ENCODE assay signal across 12 cellular contexts in genomic region chr4:80507507-80507906, GRCh38.
DNase-seq lines count a peak whose midpoint lies in the region; ATAC-seq and TF ChIP-seq lines count a peak whose summit lies in the region.
"Had no signal": no experiment of that assay in that cellular context is flagged by ENCODE, and none has a peak within 500 bp of the region (broad histone marks: within the 10 kb centered on the region; RNA-seq: fewer than 3 reads in every experiment).

No MANE protein-coding gene starts in this region.

- H3K4me3 Mint-ChIP-seq in activated CD8-positive, alpha-beta T cell treated with anti-CD3 and anti-CD28 coated beads for 36 hours: no peak overlapping the region
- H3K4me3 Mint-ChIP-seq in activated CD8-positive, alpha-beta T cell treated with anti-CD3 and anti-CD28 coated beads, Interleukin-2, amount 10 ng/mL, durations not matched to agents 7 days and 5 days: no peak overlapping the region
- no peak overlapping the region for H3K4me3 Mint-ChIP-seq in stimulated activated naive CD8-positive, alpha-beta T cell treated with anti-CD3 and anti-CD28 coated beads, Interleukin-15, amount 100 ng/mL, for 72 hours
- H3K4me3 Mint-ChIP-seq in immature natural killer cell: no peak overlapping the region
- H3K4me3 Mint-ChIP-seq: activated T-cell treated with anti-CD3 and anti-CD28 coated beads, Interleukin-2, amount 50 U/mL, for 4 hours; nephron progenitor cell had no signal

- intact Hi-C loops in activated CD8-positive, alpha-beta T cell treated with anti-CD3 and anti-CD28 coated beads for 36 hours (cut with micrococcal nuclease): no loop called here

- H3K4me1 Mint-ChIP-seq in activated CD8-positive, alpha-beta T cell treated with anti-CD3 and anti-CD28 coated beads for 36 hours (ENCODE audit: low read depth): peaks cover 25% of the 10 kb centered on the region
- peaks cover 16% of the 10 kb centered on the region for H3K4me1 Mint-ChIP-seq in activated CD8-positive, alpha-beta T cell treated with anti-CD3 and anti-CD28 coated beads, Interleukin-2, amount 10 ng/mL, durations not matched to agents 7 days and 5 days (ENCODE audit: low read depth)
- peaks cover 34% of the 10 kb centered on the region for H3K4me1 Mint-ChIP-seq in stimulated activated naive CD8-positive, alpha-beta T cell treated with anti-CD3 and anti-CD28 coated beads, Interleukin-15, amount 100 ng/mL, for 72 hours
- peaks cover 3 to 22% of the 10 kb centered on the region in 2 donors for H3K4me1 Mint-ChIP-seq in immature natural killer cell
- H3K4me1 Mint-ChIP-seq: nephron progenitor cell had no signal

- H3K9me3 Mint-ChIP-seq in activated CD8-positive, alpha-beta T cell treated with anti-CD3 and anti-CD28 coated beads for 36 hours: peaks cover 3% of the 10 kb centered on the region
- H3K9me3 Mint-ChIP-seq in activated CD8-positive, alpha-beta T cell treated with anti-CD3 and anti-CD28 coated beads, Interleukin-2, amount 10 ng/mL, durations not matched to agents 7 days and 5 days (ENCODE audit: insufficient read depth): no peaks in the 10 kb centered on the region
- H3K9me3 Mint-ChIP-seq in stimulated activated naive CD8-positive, alpha-beta T cell treated with anti-CD3 and anti-CD28 coated beads, Interleukin-15, amount 100 ng/mL, for 72 hours: peaks cover 0 to 7% of the 10 kb centered on the region in 2 donors
- peaks cover 0 to 2% (median 0%) of the 10 kb centered on the region in 6 donors for H3K9me3 Mint-ChIP-seq in immature natural killer cell
- H3K9me3 Mint-ChIP-seq: activated T-cell treated with anti-CD3 and anti-CD28 coated beads, Interleukin-2, amount 50 U/mL, for 4 hours; nephron progenitor cell had no signal

- ATAC-seq in activated CD8-positive, alpha-beta T cell treated with anti-CD3 and anti-CD28 coated beads for 36 hours: peak; percentile 42
- ATAC-seq in activated CD8-positive, alpha-beta T cell treated with anti-CD3 and anti-CD28 coated beads, Interleukin-2, amount 10 ng/mL, durations not matched to agents 7 days and 5 days: no peak
- ATAC-seq in HG02623 (IDR thresholded peaks at IDR 0.05; ENCODE audit: unreplicated experiment): peak; percentile 93
- peak; percentile 93 for ATAC-seq in HG03469 (IDR thresholded peaks at IDR 0.05; ENCODE audit: unreplicated experiment)
- peak; percentile 49 for ATAC-seq in stimulated activated naive CD8-positive, alpha-beta T cell treated with anti-CD3 and anti-CD28 coated beads, Interleukin-15, amount 100 ng/mL, for 72 hours

- no peak for TF ChIP-seq CTCF in activated CD8-positive, alpha-beta T cell treated with anti-CD3 and anti-CD28 coated beads for 36 hours (IDR thresholded peaks at IDR 0.05)

- no peak for DNase-seq in activated CD8-positive, alpha-beta T cell treated with anti-CD3 and anti-CD28 coated beads for 36 hours
- no peak for DNase-seq in activated CD8-positive, alpha-beta T cell treated with anti-CD3 and anti-CD28 coated beads, Interleukin-2, amount 10 ng/mL, durations not matched to agents 7 days and 5 days
- no peak for DNase-seq in stimulated activated naive CD8-positive, alpha-beta T cell treated with anti-CD3 and anti-CD28 coated beads, Interleukin-15, amount 100 ng/mL, for 72 hours
- DNase-seq in NCI-H1436 treated with DMSO at 0.1 percent for 48 hours (lab: John Stamatoyannopoulos, UW): no peak
- no peak for DNase-seq in DMS153 treated with DMSO at 0.1 percent for 48 hours (lab: John Stamatoyannopoulos, UW; ENCODE audit: unreplicated experiment)
- no peak for DNase-seq in immature natural killer cell
- DNase-seq: activated T-cell treated with anti-CD3 and anti-CD28 coated beads, Interleukin-2, amount 50 U/mL, for 4 hours; nephron progenitor cell; stimulated activated CD4-positive, alpha-beta T cell treated with anti-CD3 and anti-CD28 coated beads, Interleukin-12 subunit alpha, Interleukin-12 subunit beta, amount 100 ng/mL, for 4 hours; stimulated activated naive CD4-positive, alpha-beta T cell had no signal

- H3K36me3 Mint-ChIP-seq in activated CD8-positive, alpha-beta T cell treated with anti-CD3 and anti-CD28 coated beads for 36 hours (ENCODE audit: low read depth): no peaks in the 10 kb centered on the region
- H3K36me3 Mint-ChIP-seq in activated CD8-positive, alpha-beta T cell treated with anti-CD3 and anti-CD28 coated beads, Interleukin-2, amount 10 ng/mL, durations not matched to agents 7 days and 5 days (ENCODE audit: low read depth): no peaks in the 10 kb centered on the region
- peaks cover 0 to 4% (median 0%) of the 10 kb centered on the region in 3 donors for H3K36me3 Mint-ChIP-seq in immature natural killer cell

- CTCF ChIA-PET in activated CD8-positive, alpha-beta T cell treated with anti-CD3 and anti-CD28 coated beads for 36 hours (lab: Charles Lee): interaction anchor here (0.7 to 2.0 kb wide), 2 partner anchors 10 to 30 kb away, joined by 3 to 5 read pairs; no protein-coding TSS in a partner anchor
- CTCF ChIA-PET in activated CD8-positive, alpha-beta T cell treated with anti-CD3 and anti-CD28 coated beads, Interleukin-2, amount 10 ng/mL, durations not matched to agents 7 days and 5 days (lab: Charles Lee): no interaction called here

- H3K27me3 Mint-ChIP-seq in activated CD8-positive, alpha-beta T cell treated with anti-CD3 and anti-CD28 coated beads for 36 hours: no peaks in the 10 kb centered on the region
- no peaks in the 10 kb centered on the region for H3K27me3 Mint-ChIP-seq in activated CD8-positive, alpha-beta T cell treated with anti-CD3 and anti-CD28 coated beads, Interleukin-2, amount 10 ng/mL, durations not matched to agents 7 days and 5 days (ENCODE audit: low read depth)
- no peaks in the 10 kb centered on the region for H3K27me3 Mint-ChIP-seq in stimulated activated naive CD8-positive, alpha-beta T cell treated with anti-CD3 and anti-CD28 coated beads, Interleukin-15, amount 100 ng/mL, for 72 hours
- H3K27me3 Mint-ChIP-seq in immature natural killer cell (ENCODE audit: low read depth in 3 of 3): no peaks in the 10 kb centered on the region

- POLR2A ChIA-PET in activated CD8-positive, alpha-beta T cell treated with anti-CD3 and anti-CD28 coated beads for 36 hours (lab: Charles Lee): no interaction called here
- POLR2A ChIA-PET in activated CD8-positive, alpha-beta T cell treated with anti-CD3 and anti-CD28 coated beads, Interleukin-2, amount 10 ng/mL, durations not matched to agents 7 days and 5 days (lab: Charles Lee): no interaction called here

- no peak overlapping the region for H3K27ac Mint-ChIP-seq in activated CD8-positive, alpha-beta T cell treated with anti-CD3 and anti-CD28 coated beads for 36 hours
- no peak overlapping the region for H3K27ac Mint-ChIP-seq in activated CD8-positive, alpha-beta T cell treated with anti-CD3 and anti-CD28 coated beads, Interleukin-2, amount 10 ng/mL, durations not matched to agents 7 days and 5 days
- no peak overlapping the region for H3K27ac Mint-ChIP-seq in stimulated activated naive CD8-positive, alpha-beta T cell treated with anti-CD3 and anti-CD28 coated beads, Interleukin-15, amount 100 ng/mL, for 72 hours
- H3K27ac Mint-ChIP-seq in immature natural killer cell: no peak overlapping the region
- H3K27ac Mint-ChIP-seq: nephron progenitor cell had no signal
